In genomic region chr17:16924701-16925440, GRCh38 we compare ENCODE assay signal across 16 cellular contexts. TPM values are rescaled to one million over a fixed set of nuclear protein-coding genes. Genes with fewer than 3 reads are reported as not detected.
A peak's percentile ranks its signal among the peaks of the same experiment; 100 is the strongest.
DNase-seq lines count a peak whose midpoint lies in the region; TF ChIP-seq lines count a peak whose summit lies in the region.
"Had no signal": no experiment of that assay in that cellular context is flagged by ENCODE, and none has a peak within 500 bp of the region (broad histone marks: within the 10 kb centered on the region; RNA-seq: fewer than 3 reads in every experiment).

No MANE protein-coding gene starts in this region.

- DNase-seq in activated naive CD4-positive, alpha-beta T cell treated with Interleukin-2 at 50 U/mL for 16 hours: peak; percentile 0
- DNase-seq in activated naive CD4-positive, alpha-beta T cell treated with anti-CD3 and anti-CD28 coated beads for 36 hours: no peak
- DNase-seq in coronary artery (ENCODE audit: low spot score) (peak; percentile 64), neuronal stem cell (ENCODE audit: low spot score) (no peak), tibial artery (peak; percentile 14 to 40), GM20000 (ENCODE audit: low spot score) (no peak), ACHN (no peak)
- DNase-seq: GF-D8, KG1, NCI-H1048, NCI-H226, NCI-H526 treated with DMSO at 0.1 percent for 48 hours had no signal

- CTCF ChIA-PET in activated naive CD4-positive, alpha-beta T cell treated with anti-CD3 and anti-CD28 coated beads for 36 hours (lab: Charles Lee): no interaction called here

- no peak overlapping the region for H2BK12ac ChIP-seq in neuronal stem cell (ENCODE audit: low read length)

- peaks cover 5% of the 10 kb centered on the region for H3K4me1 Mint-ChIP-seq in activated naive CD4-positive, alpha-beta T cell treated with anti-CD3 and anti-CD28 coated beads for 36 hours (ENCODE audit: low read depth)

- H3K36me3 ChIP-seq in neuronal stem cell (replicated peaks in 1 of 2; ENCODE audit: control insufficient read depth in 2 of 2, insufficient read depth in 2 of 2, low read length in 2 of 2) (no peaks in the 10 kb centered on the region), tibial artery (no peaks in the 10 kb centered on the region)

- no peak overlapping the region for H3K27ac ChIP-seq in coronary artery
- H3K27ac ChIP-seq in neuronal stem cell (replicated peaks; ENCODE audit: low read length): no peak overlapping the region
- H3K27ac ChIP-seq in tibial artery: no peak overlapping the region
- H3K27ac ChIP-seq: RWPE1 had no signal

- no peak overlapping the region for H4K91ac ChIP-seq in neuronal stem cell (ENCODE audit: low read depth, low read length, poor library complexity)

- H3K18ac ChIP-seq in neuronal stem cell (ENCODE audit: low read length): no peak overlapping the region

- H3K4me3 ChIP-seq in coronary artery (no peak overlapping the region), neuronal stem cell (ENCODE audit: low read length in 2 of 2) (no peak overlapping the region), tibial artery (no peak overlapping the region)
- H3K4me3 ChIP-seq: GM23338 had no signal

- no peak overlapping the region for H3K14ac ChIP-seq in neuronal stem cell (ENCODE audit: low read length)

- no peak overlapping the region for H3K4ac ChIP-seq in neuronal stem cell (ENCODE audit: low read length)

- no peaks in the 10 kb centered on the region for H3K79me1 ChIP-seq in neuronal stem cell (ENCODE audit: low read depth, low read length)

- H3K27me3 Mint-ChIP-seq in activated naive CD4-positive, alpha-beta T cell treated with anti-CD3 and anti-CD28 coated beads for 36 hours (ENCODE audit: low read depth): no peaks in the 10 kb centered on the region
- H3K27me3 Mint-ChIP-seq: CD4-positive, alpha-beta T cell had no signal

- peak overlapping the region; percentile 81 for H2AK5ac ChIP-seq in neuronal stem cell (ENCODE audit: low read depth, low read length)

- no CpG with 5 or more reads among the region's 10 CpGs for WGBS in neuronal stem cell (ENCODE audit: extremely low coverage in 2 of 2, insufficient read length in 2 of 2, insufficient replicate concordance in 1 of 2), 2 donors

- no peak overlapping the region for H3K4me2 ChIP-seq in neuronal stem cell (ENCODE audit: insufficient read depth, low read length, poor library complexity, severe bottlenecking)
- H3K4me2 ChIP-seq: GM23338 had no signal

- no peak overlapping the region for H4K8ac ChIP-seq in neuronal stem cell (ENCODE audit: low read depth, low read length)

- H2BK120ac ChIP-seq in neuronal stem cell (ENCODE audit: low read depth, low read length): no peak overlapping the region

- in situ Hi-C loops in ACHN (cut with HindIII; ENCODE audit: low pct_ligation_motif_present, low pct_unique_long_range_greater_than_20kb, low sequenced_read_pairs): no loop called here

- H3K9ac ChIP-seq in neuronal stem cell (ENCODE audit: low read depth, low read length, poor library complexity): no peak overlapping the region

- H3K9me3 ChIP-seq in neuronal stem cell (replicated peaks in 1 of 2; ENCODE audit: control insufficient read depth in 2 of 2, insufficient read depth in 1 of 2, low read depth in 1 of 2, low read length in 2 of 2) (no peaks in the 10 kb centered on the region), tibial artery (no peaks in the 10 kb centered on the region)

- no peak overlapping the region for H3K23ac ChIP-seq in neuronal stem cell (ENCODE audit: low read depth, low read length, poor library complexity)

- H3K27me3 ChIP-seq in neuronal stem cell (ENCODE audit: control insufficient read depth in 3 of 3, insufficient read depth in 3 of 3, low read depth in 1 of 3, low read length in 3 of 3) (peaks cover 0 to 3% (median 0%) of the 10 kb centered on the region in 3 experiments), tibial artery (peaks cover 0 to 5% of the 10 kb centered on the region in 2 donors)

- no peak overlapping the region for H2BK15ac ChIP-seq in neuronal stem cell (ENCODE audit: low read length)

- no peaks in the 10 kb centered on the region for H3K9me3 Mint-ChIP-seq in activated naive CD4-positive, alpha-beta T cell treated with anti-CD3 and anti-CD28 coated beads for 36 hours
- H3K9me3 Mint-ChIP-seq: CD4-positive, alpha-beta T cell had no signal

- intact Hi-C loops in activated naive CD4-positive, alpha-beta T cell treated with anti-CD3 and anti-CD28 coated beads for 36 hours (cut with micrococcal nuclease): no loop called here
- intact Hi-C loops in tibial artery (cut with DNase I; ENCODE audit: low total_unique reads): no loop called here

- no peak overlapping the region for H3K4me3 Mint-ChIP-seq in activated naive CD4-positive, alpha-beta T cell treated with anti-CD3 and anti-CD28 coated beads for 36 hours
- H3K4me3 Mint-ChIP-seq: CD4-positive, alpha-beta T cell; GM23338 had no signal

- no peak overlapping the region for H3K27ac Mint-ChIP-seq in activated naive CD4-positive, alpha-beta T cell treated with anti-CD3 and anti-CD28 coated beads for 36 hours
- H3K27ac Mint-ChIP-seq: CD4-positive, alpha-beta T cell; GM23338 had no signal

- H2BK5ac ChIP-seq in neuronal stem cell (ENCODE audit: low read length): no peak overlapping the region

- TF ChIP-seq CTCF in coronary artery (IDR thresholded peaks at IDR 0.05) (no peak), tibial artery (IDR thresholded peaks at IDR 0.05) (no peak), GM20000 (IDR thresholded peaks at IDR 0.05; ENCODE audit: extremely low read depth, missing control alignments) (no peak)

- H3K36me3 Mint-ChIP-seq in activated naive CD4-positive, alpha-beta T cell treated with anti-CD3 and anti-CD28 coated beads for 36 hours (ENCODE audit: low read depth): no peaks in the 10 kb centered on the region

- H2AFZ ChIP-seq in neuronal stem cell (ENCODE audit: low read length): no peak overlapping the region
- H2AFZ ChIP-seq: GM23338 had no signal

- H3K4me1 ChIP-seq in neuronal stem cell (ENCODE audit: control insufficient read depth in 2 of 2, insufficient read depth in 1 of 2, low read depth in 1 of 2, low read length in 2 of 2) (no peaks in the 10 kb centered on the region), tibial artery (no peaks in the 10 kb centered on the region)

RNA-seq across cellular contexts. Expression of gene TNFRSF13B, which starts 47.0 kb away (rescaled TPM):
- not detected for total RNA-seq in activated naive CD4-positive, alpha-beta T cell treated with anti-CD3 and anti-CD28 coated beads for 36 hours
- polyA plus RNA-seq in neuronal stem cell (2013, experiment 1 of 2): not detected
- not detected for polyA plus RNA-seq in neuronal stem cell (2013, experiment 2 of 2)
- total RNA-seq: CD4-positive, alpha-beta T cell; GM23338; M059J had no signal

Comparison
In these comparisons a context has a peak if more than half of its experiments do, and no peak if none do; other contexts are left out.
1. DNase-seq: peak in activated naive CD4-positive, alpha-beta T cell treated with Interleukin-2 at 50 U/mL for 16 hours (single experiment), coronary artery (single experiment) and tibial artery (2 of 2); none in activated naive CD4-positive, alpha-beta T cell treated with anti-CD3 and anti-CD28 coated beads for 36 hours (single experiment), neuronal stem cell (single experiment), GM20000 (single experiment) and ACHN (single experiment).